In genomic region chr1:3073520-3074296, GRCh38 we compare ENCODE assay signal across 25 cellular contexts. TPM values are rescaled to one million over a fixed set of nuclear protein-coding genes. Genes with fewer than 3 reads are reported as not detected.
A peak's percentile ranks its signal among the peaks of the same experiment; 100 is the strongest.
DNase-seq lines count a peak whose midpoint lies in the region; ATAC-seq and TF ChIP-seq lines count a peak whose summit lies in the region.
"Had no signal": no experiment of that assay in that cellular context is flagged by ENCODE, and none has a peak within 500 bp of the region (broad histone marks: within the 10 kb centered on the region; RNA-seq: fewer than 3 reads in every experiment).

No MANE protein-coding gene starts in this region.

- peak overlapping the region; percentile 82 for H3K4me3 ChIP-seq in cardiac muscle cell
- H3K4me3 ChIP-seq in right atrium auricular region: no peak overlapping the region
- H3K4me3 ChIP-seq in epithelial cell of proximal tubule (ENCODE audit: low read depth, low read length): peak overlapping the region; percentile 11
- H3K4me3 ChIP-seq in upper lobe of right lung: peak overlapping the region; percentile 48

- TF ChIP-seq CTCF in cardiac muscle cell (IDR thresholded peaks at IDR 0.05; ENCODE audit: low read depth, low read length) (no peak), right atrium auricular region (IDR thresholded peaks at IDR 0.05) (no peak), epithelial cell of proximal tubule (conservative IDR thresholded peaks at IDR 0.05; ENCODE audit: low read depth, low read length) (no peak), nephron progenitor cell (IDR thresholded peaks at IDR 0.05) (no peak), upper lobe of right lung (IDR thresholded peaks at IDR 0.05) (no peak)

- ATAC-seq in upper lobe of right lung (no peak), GM21723 (IDR thresholded peaks at IDR 0.05; ENCODE audit: unreplicated experiment) (no peak)
- ATAC-seq: activated T-cell treated with anti-CD3 and anti-CD28 coated beads, Interleukin-2, amount 50 U/mL, for 4 hours; SK-N-SH treated with all-trans-retinoic acid at 6 μM for 48 hours had no signal

- H3K9me3 Mint-ChIP-seq in nephron progenitor cell: no peaks in the 10 kb centered on the region
- H3K9me3 Mint-ChIP-seq: activated T-cell treated with anti-CD3 and anti-CD28 coated beads, Interleukin-2, amount 50 U/mL, for 4 hours had no signal

- no peak overlapping the region for H3K27ac ChIP-seq in cardiac muscle cell
- no peak overlapping the region for H3K27ac ChIP-seq in right atrium auricular region
- H3K27ac ChIP-seq in upper lobe of right lung: peak overlapping the region; percentile 77
- H3K27ac ChIP-seq: C4-2B, epithelial cell of prostate had no signal

- no peaks in the 10 kb centered on the region for H3K36me3 ChIP-seq in cardiac muscle cell
- no peaks in the 10 kb centered on the region for H3K36me3 ChIP-seq in right atrium auricular region
- H3K36me3 ChIP-seq in upper lobe of right lung: no peaks in the 10 kb centered on the region

- H3K36me3 Mint-ChIP-seq in nephron progenitor cell (ENCODE audit: low read depth): no peaks in the 10 kb centered on the region
- H3K36me3 Mint-ChIP-seq: activated naive CD8-positive, alpha-beta T cell had no signal

- DNase-seq in cardiac muscle cell (ENCODE audit: low read depth in 1 of 2, low spot score in 1 of 2) (peak in 1 of 2 donors; percentile 49), right atrium auricular region (ENCODE audit: low spot score) (no peak), epithelial cell of proximal tubule (ENCODE audit: low read depth) (no peak), nephron progenitor cell (peak; percentile 51), upper lobe of right lung (no peak), medulla oblongata (ENCODE audit: extremely low spot score) (no peak), RPMI8226 (no peak)
- DNase-seq: 8988T; activated CD4-positive, alpha-beta T cell treated with anti-CD3 and anti-CD28 coated beads, Interleukin-2, amount 50 U/mL, for 48 hours; activated T-cell treated with anti-CD3 and anti-CD28 coated beads, Interleukin-2, amount 50 U/mL, for 4 hours; DMS79 treated with DMSO at 0.1 percent for 48 hours; GOT3; kidney glomerular epithelial cell; MV-4-11; NCI-H2081 treated with DMSO at 0.1 percent for 48 hours had no signal

- peaks cover 89% of the 10 kb centered on the region for H3K27me3 Mint-ChIP-seq in nephron progenitor cell (ENCODE audit: low read depth, poor library complexity)

- H3K27me3 ChIP-seq in cardiac muscle cell (peaks cover 54% of the 10 kb centered on the region), right atrium auricular region (peaks cover 12 to 18% of the 10 kb centered on the region in 2 donors), upper lobe of right lung (peaks cover 48% of the 10 kb centered on the region)

- intact Hi-C loops in upper lobe of right lung (cut with DNase I): loop anchor here (10.0 kb wide), 1 partner anchor 341 kb away; no protein-coding TSS in a partner anchor

- peaks cover 20% of the 10 kb centered on the region for H3K4me1 Mint-ChIP-seq in nephron progenitor cell

- H3K4me3 Mint-ChIP-seq in nephron progenitor cell: no peak overlapping the region
- H3K4me3 Mint-ChIP-seq: activated naive CD8-positive, alpha-beta T cell; activated T-cell treated with anti-CD3 and anti-CD28 coated beads, Interleukin-2, amount 50 U/mL, for 4 hours had no signal

- H3K9me3 ChIP-seq in cardiac muscle cell (ENCODE audit: low read depth) (no peaks in the 10 kb centered on the region), right atrium auricular region (no peaks in the 10 kb centered on the region), upper lobe of right lung (no peaks in the 10 kb centered on the region)

- no peak overlapping the region for H3K27ac Mint-ChIP-seq in nephron progenitor cell
- H3K27ac Mint-ChIP-seq: activated naive CD8-positive, alpha-beta T cell had no signal

- H3K4me1 ChIP-seq in cardiac muscle cell (ENCODE audit: low read depth): peaks cover 47% of the 10 kb centered on the region
- H3K4me1 ChIP-seq in right atrium auricular region: peaks cover 0 to 22% of the 10 kb centered on the region in 2 donors
- H3K4me1 ChIP-seq in upper lobe of right lung: peaks cover 9% of the 10 kb centered on the region

RNA-seq across cellular contexts. Expression of gene PRDM16, which starts 4.7 kb away (rescaled TPM):
- total RNA-seq in cardiac muscle cell (27.6 and 55.8 TPM in 2 replicates), right atrium auricular region (1 to 10 TPM in 1 of 2 donors, under 1 TPM in 1; 0.22 to 3.3 TPM), epithelial cell of proximal tubule (under 0.01 and 0.06 TPM in 2 replicates), upper lobe of right lung (21.0 TPM)
- 40.8 and 41.8 TPM in 2 replicates for polyA plus RNA-seq in cardiac muscle cell
- total RNA-seq: myocyte had no signal

RNA-seq across cellular contexts. Expression of gene ACTRT2, which starts 52.4 kb away (rescaled TPM):
- not detected in 2 replicates for total RNA-seq in cardiac muscle cell
- polyA plus RNA-seq in cardiac muscle cell: not detected in 2 replicates
- not detected for total RNA-seq in right atrium auricular region
- not detected in 2 replicates for total RNA-seq in epithelial cell of proximal tubule
- not detected for total RNA-seq in upper lobe of right lung
- total RNA-seq: activated T-cell treated with anti-CD3 and anti-CD28 coated beads, Interleukin-2, amount 50 U/mL, for 4 hours; chondrocyte; glomerular endothelial cell; myocyte; pulmonary artery endothelial cell; temporal lobe had no signal

Comparison
In these comparisons a context has a peak if more than half of its experiments do, and no peak if none do; other contexts are left out.
1. H3K4me3 ChIP-seq: peak in cardiac muscle cell (single experiment), epithelial cell of proximal tubule (single experiment) and upper lobe of right lung (single experiment); none in right atrium auricular region (0 of 2).